In genomic region chr5:34550977-34551376, GRCh38 we compare ENCODE assay signal across 18 cellular contexts.
"Had no signal": no experiment of that assay in that cellular context is flagged by ENCODE, and none has a peak within 500 bp of the region (broad histone marks: within the 10 kb centered on the region; RNA-seq: fewer than 3 reads in every experiment).

No MANE protein-coding gene starts in this region.

- H3K9me3 Mint-ChIP-seq: stimulated activated effector memory CD8-positive, alpha-beta T cell treated with anti-CD3 and anti-CD28 coated beads, Interleukin-12 subunit alpha, Interleukin-12 subunit beta, amount 100 ng/mL, for 72 hours had no signal

- H3K27me3 ChIP-seq: neural progenitor cell, right atrium auricular region, sigmoid colon, stomach, thyroid gland had no signal

- H3K27ac Mint-ChIP-seq: naive thymus-derived CD4-positive, alpha-beta T cell; neural progenitor cell; stimulated activated effector memory CD8-positive, alpha-beta T cell treated with anti-CD3 and anti-CD28 coated beads, Interleukin-12 subunit alpha, Interleukin-12 subunit beta, amount 100 ng/mL, for 72 hours had no signal

- ATAC-seq: left lobe of liver; naive thymus-derived CD4-positive, alpha-beta T cell; stimulated activated effector memory CD8-positive, alpha-beta T cell treated with anti-CD3 and anti-CD28 coated beads, Interleukin-12 subunit alpha, Interleukin-12 subunit beta, amount 100 ng/mL, for 72 hours had no signal

- H3K36me3 Mint-ChIP-seq: stimulated activated effector memory CD8-positive, alpha-beta T cell treated with anti-CD3 and anti-CD28 coated beads, Interleukin-12 subunit alpha, Interleukin-12 subunit beta, amount 100 ng/mL, for 72 hours had no signal

- H3K4me1 Mint-ChIP-seq: naive thymus-derived CD4-positive, alpha-beta T cell; stimulated activated effector memory CD8-positive, alpha-beta T cell treated with anti-CD3 and anti-CD28 coated beads, Interleukin-12 subunit alpha, Interleukin-12 subunit beta, amount 100 ng/mL, for 72 hours had no signal

- H3K4me3 ChIP-seq: dorsolateral prefrontal cortex, neural progenitor cell, prostate gland, right atrium auricular region, sigmoid colon, stomach, thyroid gland had no signal

- H3K9me3 ChIP-seq: prostate gland, thyroid gland had no signal

- H3K27ac ChIP-seq: dorsolateral prefrontal cortex, neural progenitor cell, prostate gland, thyroid gland had no signal

- H3K4me3 Mint-ChIP-seq: naive thymus-derived CD4-positive, alpha-beta T cell; nephron; neural progenitor cell; stimulated activated effector memory CD8-positive, alpha-beta T cell treated with anti-CD3 and anti-CD28 coated beads, Interleukin-12 subunit alpha, Interleukin-12 subunit beta, amount 100 ng/mL, for 72 hours had no signal

- H3K4me1 ChIP-seq: prostate gland had no signal

- DNase-seq: dorsolateral prefrontal cortex; effector CD4-positive, alpha-beta T cell; mesenchymal stem cell; midbrain; naive thymus-derived CD4-positive, alpha-beta T cell; sigmoid colon; stimulated activated CD4-positive, alpha-beta T cell treated with anti-CD3 and anti-CD28 coated beads, Interleukin-2, amount 100 ng/mL, for 24 hours; stimulated activated CD4-positive, alpha-beta T cell treated with anti-CD3 and anti-CD28 coated beads, Interleukin-4, amount 100 ng/mL, for 24 hours; stimulated activated naive CD4-positive, alpha-beta T cell treated with Interleukin-2 at 50 U/mL for 16 hours; stomach; thyroid gland; trophoblast cell had no signal
